ENCODE assay signal across 9 cellular contexts in the genomic region with DNA sequence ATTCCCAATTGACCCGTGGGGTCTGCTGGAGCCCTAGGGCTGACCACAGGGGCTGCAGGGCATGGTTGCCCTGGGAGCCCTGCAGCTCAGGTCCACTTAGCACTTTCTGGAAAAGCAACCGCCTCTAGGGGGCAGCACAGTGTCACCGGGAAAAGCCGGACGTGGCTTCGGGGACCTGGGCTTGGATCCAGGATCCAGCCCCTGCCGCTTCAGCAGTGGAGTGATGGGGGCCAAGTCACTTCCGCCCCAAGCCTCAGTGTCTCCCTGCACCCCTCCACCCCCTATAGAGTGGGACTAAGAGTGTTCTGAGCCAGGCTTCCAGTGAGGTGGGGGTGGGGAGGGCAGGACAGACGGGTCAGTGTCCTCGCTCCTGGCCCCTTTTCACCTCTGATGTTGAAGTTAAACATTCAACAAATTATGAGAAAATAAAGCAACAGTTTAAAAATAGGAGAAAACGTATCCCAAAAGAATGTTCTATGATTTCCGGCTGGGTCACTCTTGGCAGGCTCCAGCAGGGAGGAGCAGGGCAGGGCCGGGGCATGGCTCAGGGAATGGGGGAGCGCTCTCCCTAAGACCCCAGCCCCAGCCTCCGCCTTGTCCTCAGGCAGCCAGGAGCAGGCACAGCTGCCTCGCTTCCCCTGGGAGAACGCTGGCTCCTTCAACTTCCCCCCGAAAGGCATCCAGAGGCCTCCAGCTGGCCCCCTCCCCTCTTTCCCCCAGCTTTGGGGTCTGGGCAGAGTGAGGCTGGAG.
DNase-seq lines count a peak whose midpoint lies in the region; ATAC-seq and TF ChIP-seq lines count a peak whose summit lies in the region.
"Had no signal": no experiment of that assay in that cellular context is flagged by ENCODE, and none has a peak within 500 bp of the region (broad histone marks: within the 10 kb centered on the region; RNA-seq: fewer than 3 reads in every experiment).

No MANE protein-coding gene starts in this region.

- no peak overlapping the region for H3K9ac ChIP-seq in smooth muscle cell (ENCODE audit: low read depth)

- TF ChIP-seq CTCF in astrocyte of the spinal cord (IDR thresholded peaks at IDR 0.05; ENCODE audit: low read depth, low read length) (peak; percentile 82), smooth muscle cell (IDR thresholded peaks at IDR 0.05; ENCODE audit: borderline replicate concordance, insufficient read depth, poor library complexity, severe bottlenecking) (peak; percentile 88)

- H3K27me3 ChIP-seq in smooth muscle cell (ENCODE audit: low read depth), result no peaks in the 10 kb centered on the region

- H3K79me2 ChIP-seq in smooth muscle cell (ENCODE audit: low read depth), result no peaks in the 10 kb centered on the region

- DNase-seq in COR-L47 (lab: John Stamatoyannopoulos, UW), result peak; percentile 70
- DNase-seq in HK-2 (ENCODE audit: unreplicated experiment), result peak; percentile 67
- DNase-seq in RPMI8226, result peak; percentile 82
- DNase-seq in astrocyte of the spinal cord (ENCODE audit: low read depth, low spot score), result peak; percentile 71
- peak; percentile 84 for DNase-seq in iPS-NIHi11 (ENCODE audit: low spot score)
- DNase-seq in smooth muscle cell (lab: John Stamatoyannopoulos, UW; ENCODE audit: unreplicated experiment), result peak; percentile 43

- no peaks in the 10 kb centered on the region for H3K36me3 ChIP-seq in smooth muscle cell (ENCODE audit: low read depth)

- H3K9me3 ChIP-seq in smooth muscle cell (replicated peaks; ENCODE audit: low read depth), result no peaks in the 10 kb centered on the region

- no peaks in the 10 kb centered on the region for H3F3A ChIP-seq in smooth muscle cell (ENCODE audit: low read depth)

- no peaks in the 10 kb centered on the region for H4K20me1 ChIP-seq in smooth muscle cell (ENCODE audit: low read depth)

- ATAC-seq in GM19397 (IDR thresholded peaks at IDR 0.05; ENCODE audit: unreplicated experiment) (no peak), HG03108 (IDR thresholded peaks at IDR 0.05; ENCODE audit: unreplicated experiment) (no peak)
- ATAC-seq: T-cell had no signal

- H3K4me1 ChIP-seq in smooth muscle cell (ENCODE audit: low read depth), result no peaks in the 10 kb centered on the region

- no peak overlapping the region for H3K4me2 ChIP-seq in smooth muscle cell

- H3K4me3 ChIP-seq in astrocyte of the spinal cord (ENCODE audit: low read depth, low read length), result no peak overlapping the region
- H3K4me3 ChIP-seq in smooth muscle cell, result no peak overlapping the region

- H3K27ac ChIP-seq in smooth muscle cell (ENCODE audit: low read depth), result no peak overlapping the region

- 45% methylated on average over 18 of the region's 18 CpGs for WGBS in smooth muscle cell (ENCODE audit: low lambda C conversion rate)

- no peak overlapping the region for H2AFZ ChIP-seq in smooth muscle cell (ENCODE audit: low read depth)

- in situ Hi-C loops in astrocyte of the spinal cord (cut with HindIII; ENCODE audit: low sequenced_read_pairs), result no loop called here
